Comparison of ENCODE assay signal across 8 cellular contexts in genomic region chr7:149874644-149875028, GRCh38. TPM values are rescaled to one million over a fixed set of nuclear protein-coding genes. Genes with fewer than 3 reads are reported as not detected.
DNase-seq lines count a peak whose midpoint lies in the region; TF ChIP-seq lines count a peak whose summit lies in the region.

No MANE protein-coding gene starts in this region.

- H4K20me1 ChIP-seq in smooth muscle cell (ENCODE audit: low read depth) = no peaks in the 10 kb centered on the region

- TF ChIP-seq CTCF in foreskin fibroblast (IDR thresholded peaks at IDR 0.05; ENCODE audit: low read depth, low read length) (no peak), smooth muscle cell (IDR thresholded peaks at IDR 0.05; ENCODE audit: borderline replicate concordance, insufficient read depth, poor library complexity, severe bottlenecking) (no peak)

- no peak overlapping the region for H3K9ac ChIP-seq in smooth muscle cell (ENCODE audit: low read depth)

- 76% methylated on average over 8 of the region's 8 CpGs for WGBS in smooth muscle cell (ENCODE audit: low lambda C conversion rate)

- no peak overlapping the region for H3K27ac ChIP-seq in skin epidermis
- H3K27ac ChIP-seq in smooth muscle cell (ENCODE audit: low read depth) = no peak overlapping the region

- H3K4me3 ChIP-seq in foreskin fibroblast (ENCODE audit: low read depth in 1 of 2, low read length in 2 of 2) (peak overlapping the region; percentile 74 to 76), skin epidermis (peak overlapping the region in 4 of 7 experiments; percentile 58 to 92 (median 78)), smooth muscle cell (no peak overlapping the region)

- H3F3A ChIP-seq in smooth muscle cell (ENCODE audit: low read depth) = no peaks in the 10 kb centered on the region

- H3K4me2 ChIP-seq in smooth muscle cell = no peak overlapping the region

- peak; percentile 62 for DNase-seq in DMS53 (lab: John Stamatoyannopoulos, UW)
- DNase-seq in DMS53 treated with DMSO at 0.1 percent for 48 hours (lab: John Stamatoyannopoulos, UW; ENCODE audit: unreplicated experiment) = no peak
- peak; percentile 2 for DNase-seq in RPMI8226
- DNase-seq in foreskin fibroblast = no peak
- DNase-seq in GF-D8 (lab: John Stamatoyannopoulos, UW) = no peak
- DNase-seq in NOMO-1 treated with dmso at 0.1 percent for 144 hours (lab: John Stamatoyannopoulos, UW; ENCODE audit: unreplicated experiment) = no peak
- no peak for DNase-seq in smooth muscle cell (lab: John Stamatoyannopoulos, UW; ENCODE audit: unreplicated experiment)

- no peak overlapping the region for H2AFZ ChIP-seq in smooth muscle cell (ENCODE audit: low read depth)

- no peaks in the 10 kb centered on the region for H3K36me3 ChIP-seq in smooth muscle cell (ENCODE audit: low read depth)

- H3K27me3 ChIP-seq in smooth muscle cell (ENCODE audit: low read depth) = peaks cover 8% of the 10 kb centered on the region

- H3K79me2 ChIP-seq in smooth muscle cell (ENCODE audit: low read depth) = no peaks in the 10 kb centered on the region

- H3K9me3 ChIP-seq in smooth muscle cell (replicated peaks; ENCODE audit: low read depth) = no peaks in the 10 kb centered on the region

- peaks cover 5% of the 10 kb centered on the region for H3K4me1 ChIP-seq in smooth muscle cell (ENCODE audit: low read depth)

RNA-seq across cellular contexts. Expression of gene ATP6V0E2, which starts 0.9 kb away (rescaled TPM):
- total RNA-seq in smooth muscle cell = 1.3 and 4.6 TPM in 2 replicates
- 4.6 and 20.0 TPM in 2 replicates for polyA plus RNA-seq in smooth muscle cell

RNA-seq across cellular contexts. Expression of gene ZNF862, which starts 36.5 kb away (rescaled TPM):
- total RNA-seq in smooth muscle cell = 10.2 and 10.6 TPM in 2 replicates
- 3.2 and 5.4 TPM in 2 replicates for polyA plus RNA-seq in smooth muscle cell

Comparison
In these comparisons a context has a peak if more than half of its experiments do, and no peak if none do; other contexts are left out.
1. DNase-seq: peak in DMS53 (single experiment) and RPMI8226 (single experiment); none in DMS53 treated with DMSO at 0.1 percent for 48 hours (single experiment), foreskin fibroblast (0 of 2), GF-D8 (single experiment), NOMO-1 treated with dmso at 0.1 percent for 144 hours (single experiment) and smooth muscle cell (single experiment).